Comparison of ENCODE assay signal across 1 cellular context in the genomic region with DNA sequence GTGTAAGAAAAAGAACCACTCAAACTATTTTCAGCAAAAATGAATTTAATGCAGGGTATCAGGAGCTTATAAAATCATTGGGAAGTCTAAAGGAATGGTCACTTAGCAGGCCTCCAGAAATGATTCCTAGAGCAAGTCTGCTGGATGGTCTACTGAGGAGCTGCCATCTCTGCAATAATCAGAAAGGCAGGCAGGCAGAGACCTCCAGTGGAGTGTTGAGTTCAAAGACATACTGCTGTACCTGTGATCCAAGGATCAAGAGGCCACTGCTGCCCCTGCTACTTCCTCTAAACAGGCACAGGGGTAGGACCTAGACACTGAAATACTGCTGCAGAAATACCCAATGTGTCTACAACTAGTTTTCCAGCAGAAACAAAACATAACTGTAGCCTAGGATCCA.
TF ChIP-seq lines count a peak whose summit lies in the region.

No MANE protein-coding gene starts in this region.

TF ChIP-seq in endothelial cell of umbilical vein, 7 proteins besides CTCF, POLR2A, EP300 and RAD21 (continued from another document):
- TF ChIP-seq, protein P1, sequence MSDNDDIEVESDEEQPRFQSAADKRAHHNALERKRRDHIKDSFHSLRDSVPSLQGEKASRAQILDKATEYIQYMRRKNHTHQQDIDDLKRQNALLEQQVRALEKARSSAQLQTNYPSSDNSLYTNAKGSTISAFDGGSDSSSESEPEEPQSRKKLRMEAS (IDR thresholded peaks at IDR 0.05; ENCODE audit: insufficient read depth, insufficient read length): no peak
- TF ChIP-seq POLR2AphosphoS5 (IDR thresholded peaks at IDR 0.05; ENCODE audit: insufficient read depth, low read depth, low read length): no peak
